Comparison of ENCODE assay signal across 22 cellular contexts in genomic region chr2:128363991-128364390, GRCh38. TPM values are rescaled to one million over a fixed set of nuclear protein-coding genes. Genes with fewer than 3 reads are reported as not detected.
DNase-seq lines count a peak whose midpoint lies in the region; ATAC-seq and TF ChIP-seq lines count a peak whose summit lies in the region.
"Had no signal": no experiment of that assay in that cellular context is flagged by ENCODE, and none has a peak within 500 bp of the region (broad histone marks: within the 10 kb centered on the region; RNA-seq: fewer than 3 reads in every experiment).

No MANE protein-coding gene starts in this region.

- H3K9me3 Mint-ChIP-seq in brain: peaks cover 0 to 10% (median 0%) of the 10 kb centered on the region in 5 experiments
- H3K9me3 Mint-ChIP-seq in MCF 10A (ENCODE audit: unreplicated experiment): no peaks in the 10 kb centered on the region
- H3K9me3 Mint-ChIP-seq: central memory CD8-positive, alpha-beta T cell; HFFc6; memory B cell; natural killer cell; stimulated activated naive CD8-positive, alpha-beta T cell treated with anti-CD3 and anti-CD28 coated beads, Interleukin-15, amount 100 ng/mL, for 72 hours had no signal

- H4K91ac ChIP-seq in mesenchymal stem cell (ENCODE audit: low read length): peak overlapping the region; percentile 90

- H3K36me3 ChIP-seq in HUES6 (ENCODE audit: control insufficient read depth, insufficient read depth, low read length): no peaks in the 10 kb centered on the region
- H3K36me3 ChIP-seq in mesenchymal stem cell (ENCODE audit: control insufficient read depth in 1 of 2, insufficient read depth in 2 of 2, low read depth in 1 of 2, low read length in 2 of 2): no peaks in the 10 kb centered on the region
- H3K36me3 ChIP-seq in Karpas-422 (ENCODE audit: insufficient read depth, low read length): no peaks in the 10 kb centered on the region
- H3K36me3 ChIP-seq: transverse colon had no signal

- peaks cover 68% of the 10 kb centered on the region for H3K4me1 Mint-ChIP-seq in brain
- no peaks in the 10 kb centered on the region for H3K4me1 Mint-ChIP-seq in MCF 10A (ENCODE audit: insufficient read depth, unreplicated experiment)
- H3K4me1 Mint-ChIP-seq: activated CD8-positive, alpha-beta memory T cell treated with anti-CD3 and anti-CD28 coated beads, Interleukin-2, amount 10 ng/mL, durations not matched to agents 7 days and 5 days; memory B cell; stimulated activated naive CD8-positive, alpha-beta T cell treated with anti-CD3 and anti-CD28 coated beads, Interleukin-15, amount 100 ng/mL, for 72 hours had no signal

- peak overlapping the region in 1 of 2 experiments; percentile 88 for H3K14ac ChIP-seq in mesenchymal stem cell (ENCODE audit: low read length in 2 of 2)

- H3K4me3 ChIP-seq in HUES6 (ENCODE audit: low read depth, low read length): no peak overlapping the region
- H3K4me3 ChIP-seq in mesenchymal stem cell (ENCODE audit: insufficient read depth in 1 of 2, low read depth in 1 of 2, low read length in 2 of 2): no peak overlapping the region
- H3K4me3 ChIP-seq in Karpas-422 (ENCODE audit: low read length): no peak overlapping the region
- H3K4me3 ChIP-seq: transverse colon had no signal

- TF ChIP-seq CTCF in brain (conservative IDR thresholded peaks at IDR 0.05): no peak
- no peak for TF ChIP-seq CTCF in MCF 10A (IDR thresholded peaks at IDR 0.05; ENCODE audit: unreplicated experiment)

- H3K18ac ChIP-seq in mesenchymal stem cell (ENCODE audit: low read depth in 1 of 2, low read length in 2 of 2): peak overlapping the region in 1 of 2 experiments; percentile 71

- no peaks in the 10 kb centered on the region for H3K79me1 ChIP-seq in mesenchymal stem cell (replicated peaks; ENCODE audit: low read length, poor library complexity, severe bottlenecking)

- CTCF ChIA-PET in MCF 10A (lab: Yijun Ruan, JAX): no interaction called here

- no peak overlapping the region for H3K23ac ChIP-seq in mesenchymal stem cell (ENCODE audit: low read length in 2 of 2)

- no peak for DNase-seq in mesenchymal stem cell
- peak; percentile 25 for DNase-seq in sciatic nerve (ENCODE audit: low spot score)
- DNase-seq in NCI-H524 (lab: John Stamatoyannopoulos, UW): no peak
- no peak for DNase-seq in Karpas-422
- no peak for DNase-seq in MCF 10A (ENCODE audit: unreplicated experiment)
- DNase-seq in substantia nigra (lab: John Stamatoyannopoulos, UW): no peak
- DNase-seq: activated CD4-positive, alpha-beta T cell treated with anti-CD3 and anti-CD28 coated beads, Interleukin-2, amount 50 U/mL, for 1 hour; activated CD8-positive, alpha-beta memory T cell treated with anti-CD3 and anti-CD28 coated beads, Interleukin-2, amount 10 ng/mL, durations not matched to agents 7 days and 5 days; HFFc6; KG1; MV-4-11; natural killer cell; NCI-H1694 treated with DMSO at 0.1 percent for 48 hours; NCI-H69; stimulated activated naive CD8-positive, alpha-beta T cell treated with anti-CD3 and anti-CD28 coated beads, Interleukin-15, amount 100 ng/mL, for 72 hours; transverse colon had no signal

- H3K9ac ChIP-seq in HUES6 (ENCODE audit: low read length) (peak overlapping the region; percentile 21), mesenchymal stem cell (ENCODE audit: low read length) (no peak overlapping the region), Karpas-422 (ENCODE audit: low read length) (no peak overlapping the region)

- no peak for ATAC-seq in sciatic nerve
- ATAC-seq: activated CD8-positive, alpha-beta memory T cell treated with anti-CD3 and anti-CD28 coated beads, Interleukin-2, amount 10 ng/mL, durations not matched to agents 7 days and 5 days; natural killer cell; stimulated activated naive CD8-positive, alpha-beta T cell treated with anti-CD3 and anti-CD28 coated beads, Interleukin-15, amount 100 ng/mL, for 72 hours had no signal

- peak overlapping the region; percentile 53 for H2AK5ac ChIP-seq in mesenchymal stem cell (ENCODE audit: low read length, severe bottlenecking)

- H3K4me3 Mint-ChIP-seq in brain (peak overlapping the region in 1 of 5 experiments; percentile 42), MCF 10A (ENCODE audit: unreplicated experiment) (no peak overlapping the region)
- H3K4me3 Mint-ChIP-seq: activated CD8-positive, alpha-beta memory T cell treated with anti-CD3 and anti-CD28 coated beads, Interleukin-2, amount 10 ng/mL, durations not matched to agents 7 days and 5 days; activated naive CD8-positive, alpha-beta T cell; central memory CD8-positive, alpha-beta T cell; HFFc6; memory B cell; natural killer cell; stimulated activated naive CD8-positive, alpha-beta T cell treated with anti-CD3 and anti-CD28 coated beads, Interleukin-15, amount 100 ng/mL, for 72 hours had no signal

- H3K4me2 ChIP-seq in mesenchymal stem cell (ENCODE audit: low read length, poor library complexity, severe bottlenecking) (no peak overlapping the region), Karpas-422 (ENCODE audit: low read depth, low read length, poor library complexity, severe bottlenecking) (no peak overlapping the region)

- H2AFZ ChIP-seq in mesenchymal stem cell (ENCODE audit: low read depth, low read length) (no peak overlapping the region), Karpas-422 (ENCODE audit: low read length) (no peak overlapping the region)

- H2BK15ac ChIP-seq in mesenchymal stem cell (ENCODE audit: low read depth, poor library complexity, severe bottlenecking): peak overlapping the region; percentile 17

- no peaks in the 10 kb centered on the region for H3K36me3 Mint-ChIP-seq in brain
- peaks cover 14% of the 10 kb centered on the region for H3K36me3 Mint-ChIP-seq in MCF 10A (ENCODE audit: insufficient read depth, unreplicated experiment)
- H3K36me3 Mint-ChIP-seq: activated CD8-positive, alpha-beta memory T cell treated with anti-CD3 and anti-CD28 coated beads, Interleukin-2, amount 10 ng/mL, durations not matched to agents 7 days and 5 days; activated naive CD8-positive, alpha-beta T cell; memory B cell; natural killer cell had no signal

- H2BK120ac ChIP-seq in mesenchymal stem cell (ENCODE audit: low read depth, low read length): peak overlapping the region; percentile 88

- no peaks in the 10 kb centered on the region for H3K9me3 ChIP-seq in HUES6 (ENCODE audit: control insufficient read depth, insufficient read depth, low read depth, low read length)
- no peaks in the 10 kb centered on the region for H3K9me3 ChIP-seq in mesenchymal stem cell (ENCODE audit: control insufficient read depth, low read length)
- H3K9me3 ChIP-seq in Karpas-422 (ENCODE audit: low read length): no peaks in the 10 kb centered on the region
- H3K9me3 ChIP-seq: transverse colon had no signal

- POLR2A ChIA-PET in MCF 10A (lab: Yijun Ruan, JAX): interaction anchor here (1.4 kb wide), 1 partner anchor 16 kb away, joined by 3 read pairs; no protein-coding TSS in a partner anchor

- H3K4ac ChIP-seq in mesenchymal stem cell (ENCODE audit: low read depth in 1 of 2, low read length in 2 of 2): peak overlapping the region in 1 of 2 experiments; percentile 79

- 77% methylated on average over 10 of the region's 10 CpGs for WGBS in mesenchymal stem cell

- no peaks in the 10 kb centered on the region for H3K27me3 ChIP-seq in HUES6 (ENCODE audit: control insufficient read depth, insufficient read depth, low read length)
- H3K27me3 ChIP-seq in mesenchymal stem cell (ENCODE audit: control insufficient read depth in 1 of 2, insufficient read depth in 1 of 2, low read length in 2 of 2): no peaks in the 10 kb centered on the region
- no peaks in the 10 kb centered on the region for H3K27me3 ChIP-seq in Karpas-422 (ENCODE audit: low read length)
- H3K27me3 ChIP-seq: transverse colon had no signal

- H3K27ac ChIP-seq in HUES6 (ENCODE audit: low read depth, low read length): no peak overlapping the region
- H3K27ac ChIP-seq in mesenchymal stem cell (ENCODE audit: low read length, poor library complexity, severe bottlenecking): no peak overlapping the region
- H3K27ac ChIP-seq in Karpas-422 (ENCODE audit: low read length): no peak overlapping the region
- H3K27ac ChIP-seq in substantia nigra (ENCODE audit: low read depth, low read length, poor library complexity, severe bottlenecking): no peak overlapping the region
- H3K27ac ChIP-seq: epithelial cell of prostate, transverse colon had no signal

- H2BK12ac ChIP-seq in mesenchymal stem cell (ENCODE audit: low read length in 2 of 2): peak overlapping the region; percentile 88 to 96

- H3K27ac Mint-ChIP-seq in brain (peak overlapping the region in 3 of 5 experiments; percentile 52 to 93 (median 67)), MCF 10A (ENCODE audit: low read depth, unreplicated experiment) (no peak overlapping the region)
- H3K27ac Mint-ChIP-seq: activated CD8-positive, alpha-beta memory T cell treated with anti-CD3 and anti-CD28 coated beads, Interleukin-2, amount 10 ng/mL, durations not matched to agents 7 days and 5 days; activated naive CD8-positive, alpha-beta T cell; memory B cell; natural killer cell; stimulated activated naive CD8-positive, alpha-beta T cell treated with anti-CD3 and anti-CD28 coated beads, Interleukin-15, amount 100 ng/mL, for 72 hours had no signal

- H3K4me1 ChIP-seq in HUES6 (ENCODE audit: control insufficient read depth, insufficient read depth, low read length) (peaks cover 37% of the 10 kb centered on the region), mesenchymal stem cell (ENCODE audit: control insufficient read depth, insufficient read depth, low read depth, low read length) (peaks cover 44% of the 10 kb centered on the region), Karpas-422 (ENCODE audit: low read length) (no peaks in the 10 kb centered on the region)

- no peaks in the 10 kb centered on the region for H4K20me1 ChIP-seq in Karpas-422 (ENCODE audit: insufficient read depth, low read depth, low read length)

- H2BK5ac ChIP-seq in mesenchymal stem cell (ENCODE audit: low read depth, low read length, poor library complexity, severe bottlenecking): no peak overlapping the region

- no peaks in the 10 kb centered on the region for H3K9me2 ChIP-seq in Karpas-422 (replicated peaks; ENCODE audit: insufficient read depth, low read length)

- H3K79me2 ChIP-seq in Karpas-422 (ENCODE audit: low read length): no peaks in the 10 kb centered on the region

- no TSS peak for BruUV-seq in MCF 10A (replicated peaks; lab: Mats Ljungman, UMichigan)

- H4K8ac ChIP-seq in mesenchymal stem cell (ENCODE audit: low read length): peak overlapping the region; percentile 79

- H3K27me3 Mint-ChIP-seq in brain (peaks cover 3% of the 10 kb centered on the region), MCF 10A (ENCODE audit: insufficient read depth, unreplicated experiment) (no peaks in the 10 kb centered on the region)
- H3K27me3 Mint-ChIP-seq: activated naive CD8-positive, alpha-beta T cell had no signal

- intact Hi-C loops in sciatic nerve (cut with DNase I) (no loop called here), MCF 10A (cut with micrococcal nuclease) (no loop called here)

RNA-seq across cellular contexts. Expression of gene HS6ST1, which starts 45.3 kb away (rescaled TPM):
- 64.3 TPM for polyA plus RNA-seq in brain (ENCODE audit: insufficient read depth, low read depth, low replicate concordance)
- 37.7 TPM for polyA plus RNA-seq in mesenchymal stem cell (2013, experiment 1 of 2)
- 37.3 TPM for polyA plus RNA-seq in mesenchymal stem cell (2013, experiment 2 of 2)
- total RNA-seq in sciatic nerve (27.2 TPM), MCF 10A (2022) (9.6 and 11.4 TPM in 2 replicates)
- 3.3 and 5.9 TPM in 2 replicates for total RNA-seq in Karpas-422 (2014; rRNA removed; shearing (Covaris generic); ENCODE audit: low replicate concordance)
